In genomic region chr20:33555755-33556154, GRCh38 we compare ENCODE assay signal across 10 cellular contexts.
A peak's percentile ranks its signal among the peaks of the same experiment; 100 is the strongest.
DNase-seq lines count a peak whose midpoint lies in the region; FAIRE-seq and TF ChIP-seq lines count a peak whose summit lies in the region.
"Had no signal": no experiment of that assay in that cellular context is flagged by ENCODE, and none has a peak within 500 bp of the region (broad histone marks: within the 10 kb centered on the region; RNA-seq: fewer than 3 reads in every experiment).

No MANE protein-coding gene starts in this region.

- H3K9me3 Mint-ChIP-seq in MCF 10A (ENCODE audit: unreplicated experiment): no peaks in the 10 kb centered on the region
- no peaks in the 10 kb centered on the region for H3K9me3 Mint-ChIP-seq in activated naive CD8-positive, alpha-beta T cell (ENCODE audit: low read depth)

- H3K9me3 ChIP-seq in breast epithelium (no peaks in the 10 kb centered on the region), mesenchymal stem cell (ENCODE audit: control insufficient read depth, low read length) (no peaks in the 10 kb centered on the region)
- H3K9me3 ChIP-seq: thoracic aorta had no signal

- no peak overlapping the region for H2BK120ac ChIP-seq in mesenchymal stem cell (ENCODE audit: low read depth, low read length)

- intact Hi-C loops in MCF 10A (cut with micrococcal nuclease): no loop called here
- intact Hi-C loops in breast epithelium (cut with DNase I; ENCODE audit: low total_unique reads): no loop called here

- H3K9ac ChIP-seq in mesenchymal stem cell (ENCODE audit: low read length): no peak overlapping the region

- H3K18ac ChIP-seq in mesenchymal stem cell (ENCODE audit: low read depth in 1 of 2, low read length in 2 of 2): peak overlapping the region in 1 of 2 experiments; percentile 34

- H3K4me2 ChIP-seq in mesenchymal stem cell (ENCODE audit: low read length, poor library complexity, severe bottlenecking): no peak overlapping the region

- H3K4me3 ChIP-seq in breast epithelium: no peak overlapping the region
- H3K4me3 ChIP-seq in mesenchymal stem cell (ENCODE audit: insufficient read depth in 1 of 2, low read depth in 1 of 2, low read length in 2 of 2): no peak overlapping the region

- H3K4ac ChIP-seq in mesenchymal stem cell (ENCODE audit: low read depth in 1 of 2, low read length in 2 of 2): no peak overlapping the region

- no peak overlapping the region for H2BK15ac ChIP-seq in mesenchymal stem cell (ENCODE audit: low read depth, poor library complexity, severe bottlenecking)

- H3K27me3 Mint-ChIP-seq in MCF 10A (ENCODE audit: insufficient read depth, unreplicated experiment): no peaks in the 10 kb centered on the region
- no peaks in the 10 kb centered on the region for H3K27me3 Mint-ChIP-seq in activated naive CD8-positive, alpha-beta T cell

- H3K4me3 Mint-ChIP-seq in MCF 10A (ENCODE audit: unreplicated experiment): peak overlapping the region; percentile 28
- peak overlapping the region; percentile 28 for H3K4me3 Mint-ChIP-seq in activated naive CD8-positive, alpha-beta T cell

- H2AK5ac ChIP-seq in mesenchymal stem cell (ENCODE audit: low read length, severe bottlenecking): peak overlapping the region; percentile 83

- peak overlapping the region in 1 of 2 donors; percentile 51 for H3K27ac ChIP-seq in breast epithelium
- H3K27ac ChIP-seq in mesenchymal stem cell (ENCODE audit: low read length, poor library complexity, severe bottlenecking): no peak overlapping the region

- H3K36me3 Mint-ChIP-seq in MCF 10A (ENCODE audit: insufficient read depth, unreplicated experiment): peaks cover 18% of the 10 kb centered on the region
- H3K36me3 Mint-ChIP-seq in activated naive CD8-positive, alpha-beta T cell: peaks cover 8% of the 10 kb centered on the region

- peaks cover 9% of the 10 kb centered on the region for H3K4me1 Mint-ChIP-seq in MCF 10A (ENCODE audit: insufficient read depth, unreplicated experiment)
- H3K4me1 Mint-ChIP-seq in activated naive CD8-positive, alpha-beta T cell (ENCODE audit: low read depth): peaks cover 30% of the 10 kb centered on the region

- no peak overlapping the region for H2AFZ ChIP-seq in mesenchymal stem cell (ENCODE audit: low read depth, low read length)

- DNase-seq in MCF 10A (ENCODE audit: unreplicated experiment) (no peak), breast epithelium (ENCODE audit: low spot score in 2 of 2) (no peak), mesenchymal stem cell (no peak), pons (ENCODE audit: low spot score) (no peak), GM19239 (ENCODE audit: insufficient read length, low spot score) (no peak), MV-4-11 (lab: John Stamatoyannopoulos, UW) (no peak), cerebellar nuclear complex (lab: John Stamatoyannopoulos, UW) (no peak)
- DNase-seq: stimulated activated CD4-positive, alpha-beta T cell treated with anti-CD3 and anti-CD28 coated beads, Interleukin-2, amount 100 ng/mL, for 48 hours had no signal

- 100% methylated on average over 3 of the region's 3 CpGs for WGBS in mesenchymal stem cell

- H3K79me1 ChIP-seq in mesenchymal stem cell (replicated peaks; ENCODE audit: low read length, poor library complexity, severe bottlenecking): peaks cover 22% of the 10 kb centered on the region

- POLR2A ChIA-PET in MCF 10A (lab: Yijun Ruan, JAX): interaction anchor here (1.0 to 1.6 kb wide), 5 partner anchors 10 to 24 kb away, joined by 3 to 7 read pairs (median 5); no protein-coding TSS in a partner anchor

- FAIRE-seq in GM19239 (lab: Jason Lieb, UNC): no peak

- H3K27ac Mint-ChIP-seq in MCF 10A (ENCODE audit: low read depth, unreplicated experiment): peak overlapping the region; percentile 93
- H3K27ac Mint-ChIP-seq in activated naive CD8-positive, alpha-beta T cell: peak overlapping the region; percentile 94

- H3K23ac ChIP-seq in mesenchymal stem cell (ENCODE audit: low read length in 2 of 2): no peak overlapping the region

- no peak overlapping the region for H4K91ac ChIP-seq in mesenchymal stem cell (ENCODE audit: low read length)

- CTCF ChIA-PET in MCF 10A (lab: Yijun Ruan, JAX): interaction anchor here (0.6 kb wide), 1 partner anchor 269 kb away, joined by 5 read pairs; no protein-coding TSS in a partner anchor

- H4K8ac ChIP-seq in mesenchymal stem cell (ENCODE audit: low read length): no peak overlapping the region

- BruUV-seq in MCF 10A (replicated peaks; lab: Mats Ljungman, UMichigan): no TSS peak

- no peak overlapping the region for H2BK5ac ChIP-seq in mesenchymal stem cell (ENCODE audit: low read depth, low read length, poor library complexity, severe bottlenecking)

- H3K14ac ChIP-seq in mesenchymal stem cell (ENCODE audit: low read length in 2 of 2): peak overlapping the region in 1 of 2 experiments; percentile 41

- H2BK12ac ChIP-seq in mesenchymal stem cell (ENCODE audit: low read length in 2 of 2): peak overlapping the region in 1 of 2 experiments; percentile 78

- H3K36me3 ChIP-seq in breast epithelium (no peaks in the 10 kb centered on the region), mesenchymal stem cell (ENCODE audit: control insufficient read depth in 1 of 2, insufficient read depth in 2 of 2, low read depth in 1 of 2, low read length in 2 of 2) (peaks cover under 1 to 6% of the 10 kb centered on the region in 2 experiments)
- H3K36me3 ChIP-seq: thoracic aorta had no signal

- H3K27me3 ChIP-seq in breast epithelium: no peaks in the 10 kb centered on the region
- no peaks in the 10 kb centered on the region for H3K27me3 ChIP-seq in mesenchymal stem cell (ENCODE audit: control insufficient read depth in 1 of 2, insufficient read depth in 1 of 2, low read length in 2 of 2)

- TF ChIP-seq CTCF in MCF 10A (IDR thresholded peaks at IDR 0.05; ENCODE audit: unreplicated experiment) (no peak), breast epithelium (IDR thresholded peaks at IDR 0.05) (no peak)

- TF ChIP-seq POLR2A in breast epithelium (IDR thresholded peaks at IDR 0.05): no peak

- H3K4me1 ChIP-seq in breast epithelium: no peaks in the 10 kb centered on the region
- peaks cover 11% of the 10 kb centered on the region for H3K4me1 ChIP-seq in mesenchymal stem cell (ENCODE audit: control insufficient read depth, insufficient read depth, low read depth, low read length)
